ENCODE assay signal across 8 cellular contexts in the genomic region with DNA sequence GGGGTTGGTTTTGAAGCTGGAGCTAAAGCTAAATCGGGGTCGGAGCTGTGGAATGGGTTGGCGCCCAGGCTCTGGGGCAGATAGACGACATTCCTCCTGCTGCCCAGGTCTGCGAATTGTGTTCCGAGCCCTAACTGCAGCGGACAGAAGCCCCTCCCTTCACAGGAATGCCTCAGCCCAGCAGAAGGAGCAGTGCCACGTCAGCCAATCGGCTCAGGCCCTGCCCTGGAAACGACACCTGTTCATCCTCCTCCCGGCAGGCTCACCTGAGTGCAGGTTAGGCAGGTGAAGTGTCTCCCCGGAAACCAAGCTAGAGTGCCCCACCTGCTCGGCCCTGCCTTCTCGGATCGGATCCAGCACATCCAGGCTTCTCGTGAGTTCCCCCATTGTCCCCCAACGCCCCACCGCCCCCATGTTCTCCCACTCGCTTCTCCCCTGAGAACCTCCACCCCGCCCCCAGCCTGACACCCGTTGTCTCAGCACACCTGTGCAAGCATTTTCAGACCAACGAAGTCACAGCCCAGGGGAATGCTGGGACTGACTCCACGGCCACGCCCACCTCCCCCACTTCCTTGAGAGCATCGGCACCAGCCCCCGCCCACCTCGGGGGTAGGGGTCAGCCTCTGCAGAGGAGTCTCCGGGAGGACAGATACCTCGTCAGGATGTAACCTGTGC. TPM values are rescaled to one million over a fixed set of nuclear protein-coding genes. Genes with fewer than 3 reads are reported as not detected.
DNase-seq lines count a peak whose midpoint lies in the region; ATAC-seq and TF ChIP-seq lines count a peak whose summit lies in the region.

No MANE protein-coding gene starts in this region.

- H3K27ac ChIP-seq in colonic mucosa = peak overlapping the region; percentile 80
- H3K27ac ChIP-seq in mucosa of rectum (ENCODE audit: low read depth in 2 of 2, low read length in 2 of 2) = peak overlapping the region; percentile 93

- H3K36me3 ChIP-seq in Caco-2 (ENCODE audit: control insufficient read depth, insufficient read depth, low read length) (peaks cover 4% of the 10 kb centered on the region; the same call in 1 of the 2 replicates), colonic mucosa (no peaks in the 10 kb centered on the region), mucosa of rectum (ENCODE audit: control insufficient read depth in 2 of 2, insufficient read depth in 2 of 2, low read length in 2 of 2) (no peaks in the 10 kb centered on the region)

- intact Hi-C loops in Caco-2 (cut with micrococcal nuclease; ENCODE audit: unreplicated experiment) = loop anchor here (1.0 to 2.0 kb wide), 3 partner anchors 15 to 88 kb away; a partner anchor contains a TSS
- intact Hi-C loops in colonic mucosa (cut with DNase I) = no loop called here

- peak overlapping the region; percentile 99 for H3K27ac Mint-ChIP-seq in Caco-2 (ENCODE audit: unreplicated experiment)

- H3K27me3 Mint-ChIP-seq in Caco-2 (ENCODE audit: insufficient read depth, unreplicated experiment) = no peaks in the 10 kb centered on the region

- H3K4me1 ChIP-seq in Caco-2 (peaks cover 16% of the 10 kb centered on the region), colonic mucosa (no peaks in the 10 kb centered on the region), mucosa of rectum (ENCODE audit: control insufficient read depth in 2 of 2, insufficient read depth in 2 of 2, low read length in 2 of 2) (peaks cover 16 to 33% of the 10 kb centered on the region in 2 donors)

- TF ChIP-seq CTCF in Caco-2 (IDR thresholded peaks at IDR 0.05; ENCODE audit: insufficient read depth in 1 of 2, low read depth in 1 of 2, low read length in 1 of 2, severe bottlenecking in 1 of 2, unreplicated experiment in 1 of 2) (no peak), colonic mucosa (IDR thresholded peaks at IDR 0.05) (no peak)

- DNase-seq in Caco-2 = peak; percentile 91 to 95
- DNase-seq in NCI-H146 treated with DMSO at 0.1 percent for 48 hours (lab: John Stamatoyannopoulos, UW; ENCODE audit: unreplicated experiment) = peak; percentile 77
- DNase-seq in colonic mucosa = peak; percentile 95
- DNase-seq in activated gamma-delta T cell treated with Interleukin-2 at 50 U/mL for 16 hours = no peak
- no peak for DNase-seq in HCEC 1CT
- DNase-seq in cerebellar cortex (ENCODE audit: low spot score) = no peak

- H3K9me3 ChIP-seq in Caco-2 (no peaks in the 10 kb centered on the region), colonic mucosa (no peaks in the 10 kb centered on the region), mucosa of rectum (ENCODE audit: control insufficient read depth in 2 of 2, low read length in 2 of 2) (no peaks in the 10 kb centered on the region)

- H3K36me3 Mint-ChIP-seq in Caco-2 (ENCODE audit: insufficient read depth, unreplicated experiment) = peaks cover 32% of the 10 kb centered on the region

- POLR2A ChIA-PET in Caco-2 (lab: Charles Lee) = interaction anchor here (0.5 to 1.4 kb wide), 7 partner anchors 15 to 283 kb away, joined by 3 to 13 read pairs (median 4); a partner anchor contains a TSS

- peak overlapping the region; percentile 45 for H3K4me3 ChIP-seq in Caco-2 (ENCODE audit: low read depth, low read length)
- H3K4me3 ChIP-seq in colonic mucosa = peak overlapping the region; percentile 36
- peak overlapping the region; percentile 65 to 72 for H3K4me3 ChIP-seq in mucosa of rectum (ENCODE audit: low read length in 2 of 2)

- CTCF ChIA-PET in Caco-2 (lab: Charles Lee) = interaction anchor here (1.4 kb wide), 1 partner anchor 15 kb away, joined by 6 read pairs; a partner anchor contains a TSS

- H3K27me3 ChIP-seq in Caco-2 (replicated peaks; ENCODE audit: control insufficient read depth, insufficient read depth, low read length) = no peaks in the 10 kb centered on the region
- H3K27me3 ChIP-seq in colonic mucosa = no peaks in the 10 kb centered on the region
- peaks cover 0 to 2% of the 10 kb centered on the region in 2 donors for H3K27me3 ChIP-seq in mucosa of rectum (ENCODE audit: control insufficient read depth in 2 of 2, insufficient read depth in 2 of 2, low read length in 2 of 2)

- no peaks in the 10 kb centered on the region for H3K9me3 Mint-ChIP-seq in Caco-2 (ENCODE audit: unreplicated experiment)

- peak overlapping the region; percentile 72 to 89 for H3K9ac ChIP-seq in colonic mucosa (ENCODE audit: low read depth in 2 of 2, low read length in 2 of 2)
- peak overlapping the region; percentile 72 to 73 for H3K9ac ChIP-seq in mucosa of rectum (ENCODE audit: low read depth in 1 of 2, low read length in 2 of 2)

- peak overlapping the region; percentile 87 for H3K4me3 Mint-ChIP-seq in Caco-2 (ENCODE audit: unreplicated experiment)

- H3K4me1 Mint-ChIP-seq in Caco-2 (ENCODE audit: low read depth, unreplicated experiment) = peaks cover 17% of the 10 kb centered on the region

- BruUV-seq in Caco-2 (replicated peaks; lab: Mats Ljungman, UMichigan) = no TSS peak

- ATAC-seq in GM21723 (IDR thresholded peaks at IDR 0.05; ENCODE audit: unreplicated experiment) = no peak

RNA-seq across cellular contexts. Expression of a gene that starts 0.8 kb away (rescaled TPM):
- total RNA-seq in Caco-2 (2022) = 22.8 and 25.9 TPM in 2 replicates
- total RNA-seq in colonic mucosa = 10 to 100 TPM; 59.8 to 80.0 TPM

RNA-seq across cellular contexts. Expression of a gene that starts 14.8 kb away (rescaled TPM):
- total RNA-seq in Caco-2 (2022) (7.8 and 9.6 TPM in 2 replicates), colonic mucosa (10 to 100 TPM; 67.4 to 94.3 TPM)

RNA-seq across cellular contexts. Expression of a gene that starts 30.2 kb away (rescaled TPM):
- total RNA-seq in Caco-2 (2022) (not detected in 2 replicates), colonic mucosa (1 to 10 TPM; 5.1 to 7.6 TPM)

Comparison
In these comparisons a context has a peak if more than half of its experiments do, and no peak if none do; other contexts are left out.
1. DNase-seq: peak in Caco-2 (2 of 2), NCI-H146 treated with DMSO at 0.1 percent for 48 hours (single experiment) and colonic mucosa (single experiment); none in activated gamma-delta T cell treated with Interleukin-2 at 50 U/mL for 16 hours (single experiment), HCEC 1CT (single experiment) and cerebellar cortex (single experiment).
2. Peak in every context shown above with its lines, with median percentiles within 50 percentile points of each other: H3K4me3 ChIP-seq.